Comparison of ENCODE assay signal across 8 cellular contexts in the genomic region with DNA sequence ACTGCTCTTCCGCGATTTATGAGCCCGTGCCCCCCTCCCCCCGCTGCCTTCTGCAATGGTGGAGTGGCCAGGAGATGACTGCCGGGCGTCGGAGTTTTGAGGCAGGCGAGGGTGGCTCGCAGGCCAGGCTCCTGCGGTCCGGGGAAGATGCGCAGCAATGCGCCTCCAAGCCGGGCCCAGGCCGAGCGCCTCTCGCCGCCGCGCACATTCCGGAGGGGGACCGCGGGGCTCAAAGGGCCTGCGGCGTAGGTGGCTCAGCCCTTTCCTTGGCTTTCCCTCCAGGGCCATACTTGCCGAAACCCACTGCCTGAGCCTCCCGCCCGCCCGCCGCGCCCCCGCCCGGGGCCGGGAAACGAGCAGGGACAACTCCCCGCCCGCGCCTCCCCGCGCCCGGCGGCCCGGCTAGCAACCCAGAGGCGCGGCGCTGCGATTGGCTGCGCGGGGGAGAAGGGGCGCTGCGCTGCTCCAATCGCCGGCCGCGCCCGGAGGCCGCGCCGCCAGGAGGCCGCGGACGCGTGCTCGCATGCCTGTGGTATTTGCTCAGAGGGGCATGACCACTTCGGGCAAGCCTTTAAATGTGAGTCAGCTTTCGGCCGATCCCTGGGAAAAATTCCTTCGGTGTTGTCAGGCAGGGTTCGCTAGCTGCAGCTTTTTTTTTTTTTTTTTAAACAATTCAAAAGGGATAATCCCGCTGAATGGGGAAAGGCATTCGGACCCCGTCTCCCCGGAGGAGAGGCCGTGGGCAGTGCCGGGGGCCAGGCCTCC.
DNase-seq lines count a peak whose midpoint lies in the region; ATAC-seq and TF ChIP-seq lines count a peak whose summit lies in the region.

No MANE protein-coding gene starts in this region.

- H3K9me3 Mint-ChIP-seq in activated naive CD4-positive, alpha-beta T cell treated with anti-CD3 and anti-CD28 coated beads, Interleukin-2, amount 50 U/mL, for 24 hours: no peaks in the 10 kb centered on the region

- H3K36me3 Mint-ChIP-seq in activated naive CD4-positive, alpha-beta T cell treated with anti-CD3 and anti-CD28 coated beads, Interleukin-2, amount 50 U/mL, for 24 hours: no peaks in the 10 kb centered on the region

- TF ChIP-seq EP300 in stomach (IDR thresholded peaks at IDR 0.05): no peak

- peak overlapping the region; percentile 96 for H3K27ac ChIP-seq in RWPE2 (ENCODE audit: poor library complexity, severe bottlenecking)
- peak overlapping the region; percentile 56 to 92 (median 85) for H3K27ac ChIP-seq in stomach

- WGBS in stomach, 5 donors: 1 to 4% (median 2%) methylated on average over 32 to 75 of the region's 75 CpGs

- H3K9me3 ChIP-seq in RWPE2 (ENCODE audit: severe bottlenecking) (no peaks in the 10 kb centered on the region), stomach (no peaks in the 10 kb centered on the region)

- H3K4me1 ChIP-seq in RWPE2 (ENCODE audit: insufficient read depth, poor library complexity, severe bottlenecking) (peaks cover 25% of the 10 kb centered on the region), stomach (peaks cover 6 to 24% (median 15%) of the 10 kb centered on the region in 4 donors)

- peak; percentile 96 for DNase-seq in GM04504 (ENCODE audit: low read depth)
- DNase-seq in RWPE2 (ENCODE audit: low spot score): peak; percentile 98
- DNase-seq in globus pallidus (ENCODE audit: low spot score): peak; percentile 57
- peak; percentile 91 for DNase-seq in non-pigmented ciliary epithelial cell (ENCODE audit: low read depth)
- DNase-seq in stomach: peak; percentile 86
- DNase-seq in NCI-H2107 treated with DMSO at 0.1 percent for 48 hours (lab: John Stamatoyannopoulos, UW; ENCODE audit: unreplicated experiment): no peak

- intact Hi-C loops in stomach (cut with DNase I; ENCODE audit: low total_unique reads): no loop called here

- peak overlapping the region; percentile 25 for H3K27ac Mint-ChIP-seq in activated naive CD4-positive, alpha-beta T cell treated with anti-CD3 and anti-CD28 coated beads, Interleukin-2, amount 50 U/mL, for 24 hours

- peaks cover 52% of the 10 kb centered on the region for H3K4me1 Mint-ChIP-seq in activated naive CD4-positive, alpha-beta T cell treated with anti-CD3 and anti-CD28 coated beads, Interleukin-2, amount 50 U/mL, for 24 hours

- H3K27me3 Mint-ChIP-seq in activated naive CD4-positive, alpha-beta T cell treated with anti-CD3 and anti-CD28 coated beads, Interleukin-2, amount 50 U/mL, for 24 hours: no peaks in the 10 kb centered on the region

- H3K36me3 ChIP-seq in RWPE2 (ENCODE audit: low read depth): no peaks in the 10 kb centered on the region
- no peaks in the 10 kb centered on the region for H3K36me3 ChIP-seq in stomach

- H3K4me3 Mint-ChIP-seq in activated naive CD4-positive, alpha-beta T cell treated with anti-CD3 and anti-CD28 coated beads, Interleukin-2, amount 50 U/mL, for 24 hours: peak overlapping the region; percentile 82

- no peak for TF ChIP-seq CTCF in RWPE2 (IDR thresholded peaks at IDR 0.05; ENCODE audit: poor library complexity, severe bottlenecking)
- TF ChIP-seq CTCF in stomach (IDR thresholded peaks at IDR 0.05): no peak

- no peak for TF ChIP-seq POLR2A in stomach (IDR thresholded peaks at IDR 0.05)

- H3K4me3 ChIP-seq in RWPE2 (ENCODE audit: severe bottlenecking) (peak overlapping the region; percentile 19), stomach (peak overlapping the region; percentile 43 to 55 (median 52))

- ATAC-seq in HG02981 (IDR thresholded peaks at IDR 0.05; ENCODE audit: unreplicated experiment): peak; percentile 83
- ATAC-seq in RWPE2 (ENCODE audit: low read depth): peak; percentile 91

- H3K27me3 ChIP-seq in RWPE2 (ENCODE audit: insufficient read depth, poor library complexity, severe bottlenecking) (no peaks in the 10 kb centered on the region), stomach (no peaks in the 10 kb centered on the region)
